In the genomic region with DNA sequence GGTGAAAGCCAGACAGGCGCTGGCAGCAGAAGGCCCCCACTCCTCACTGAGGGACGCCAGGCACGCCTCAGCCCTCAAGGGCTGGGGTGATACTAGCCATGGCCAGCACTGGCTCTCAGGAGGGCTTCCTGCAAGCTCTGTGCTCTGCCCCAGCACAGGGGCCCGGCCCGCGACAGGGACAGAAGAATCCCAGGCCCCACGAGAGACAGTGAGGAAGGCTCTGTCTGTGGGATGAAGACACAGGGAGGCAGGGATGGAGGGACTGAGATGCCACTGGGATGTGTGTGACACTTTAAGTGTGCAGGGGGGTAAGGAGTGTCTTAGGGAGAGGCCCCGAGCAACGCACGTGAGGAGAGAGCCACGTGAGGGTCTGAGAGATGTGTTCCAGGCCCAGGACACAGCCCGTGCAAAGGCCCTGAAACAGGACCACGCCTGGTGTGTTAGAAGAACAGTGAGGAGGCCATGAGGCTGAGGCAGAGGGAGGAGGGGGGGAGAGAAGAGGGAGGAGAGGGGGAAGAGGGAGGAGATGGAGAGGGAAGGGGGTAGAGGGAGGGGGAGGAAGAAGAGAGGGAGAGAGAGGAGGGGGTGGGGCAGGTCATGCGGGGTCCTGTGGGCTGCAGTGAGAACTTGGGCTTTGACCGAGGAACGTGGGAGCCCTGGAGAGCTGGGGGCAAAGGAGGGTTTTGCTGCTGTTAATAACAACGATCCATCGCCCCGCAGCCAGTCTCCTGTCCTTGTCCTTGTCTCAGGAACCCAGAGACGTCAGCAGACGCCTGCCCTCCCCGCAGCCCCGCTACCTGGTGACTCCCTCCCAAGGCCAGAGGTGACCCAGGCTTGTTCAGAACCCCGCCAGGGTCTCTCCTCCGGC, we compare ENCODE assay signal across 16 cellular contexts. TPM values are rescaled to one million over a fixed set of nuclear protein-coding genes. Genes with fewer than 3 reads are reported as not detected.
DNase-seq lines count a peak whose midpoint lies in the region; ATAC-seq and TF ChIP-seq lines count a peak whose summit lies in the region.
"Had no signal": no experiment of that assay in that cellular context is flagged by ENCODE, and none has a peak within 500 bp of the region (broad histone marks: within the 10 kb centered on the region; RNA-seq: fewer than 3 reads in every experiment).

No MANE protein-coding gene starts in this region.

- no peak overlapping the region for H3K4me3 Mint-ChIP-seq in activated CD4-positive, alpha-beta memory T cell treated with anti-CD3 and anti-CD28 coated beads for 36 hours
- H3K4me3 Mint-ChIP-seq in activated CD4-positive, alpha-beta memory T cell treated with anti-CD3 and anti-CD28 coated beads, Interleukin-2, amount 10 ng/mL, durations not matched to agents 7 days and 5 days, result no peak overlapping the region
- H3K4me3 Mint-ChIP-seq: activated naive CD4-positive, alpha-beta T cell treated with anti-CD3 and anti-CD28 coated beads, Interleukin-2, amount 50 U/mL, for 24 hours had no signal

- intact Hi-C loops in activated CD4-positive, alpha-beta memory T cell treated with anti-CD3 and anti-CD28 coated beads for 36 hours (cut with micrococcal nuclease), result no loop called here

- H3K4me1 Mint-ChIP-seq in activated CD4-positive, alpha-beta memory T cell treated with anti-CD3 and anti-CD28 coated beads for 36 hours (ENCODE audit: low read depth), result peaks cover 11% of the 10 kb centered on the region
- peaks cover 13% of the 10 kb centered on the region for H3K4me1 Mint-ChIP-seq in activated CD4-positive, alpha-beta memory T cell treated with anti-CD3 and anti-CD28 coated beads, Interleukin-2, amount 10 ng/mL, durations not matched to agents 7 days and 5 days
- H3K4me1 Mint-ChIP-seq: activated naive CD4-positive, alpha-beta T cell treated with anti-CD3 and anti-CD28 coated beads, Interleukin-2, amount 50 U/mL, for 24 hours had no signal

- DNase-seq in activated CD4-positive, alpha-beta memory T cell treated with anti-CD3 and anti-CD28 coated beads for 36 hours, result no peak
- DNase-seq in activated CD4-positive, alpha-beta memory T cell treated with anti-CD3 and anti-CD28 coated beads, Interleukin-2, amount 10 ng/mL, durations not matched to agents 7 days and 5 days, result no peak
- DNase-seq in neuronal stem cell (ENCODE audit: low spot score) (no peak), foreskin fibroblast (no peak)
- DNase-seq: activated CD4-positive, alpha-beta T cell treated with anti-CD3 and anti-CD28 coated beads for 48 hours; DMS79; kidney glomerular epithelial cell; NCI-H1092 treated with DMSO at 0.1 percent for 48 hours; NCI-H748 treated with DMSO at 0.1 percent for 48 hours; stimulated activated naive CD8-positive, alpha-beta T cell treated with anti-CD3 and anti-CD28 coated beads, Interleukin-15, Interleukin-2, amounts not matched to agents 100 U/mL and 50 U/mL, for 24 hours had no signal

- H3K4ac ChIP-seq in neuronal stem cell (ENCODE audit: low read length), result no peak overlapping the region

- no peak overlapping the region for H2BK5ac ChIP-seq in neuronal stem cell (ENCODE audit: low read length)

- H3K14ac ChIP-seq in neuronal stem cell (ENCODE audit: low read length), result no peak overlapping the region

- H3K4me3 ChIP-seq in neuronal stem cell (ENCODE audit: low read length in 2 of 2) (no peak overlapping the region), foreskin fibroblast (ENCODE audit: low read depth in 1 of 2, low read length in 2 of 2) (no peak overlapping the region)

- no peak for TF ChIP-seq CTCF in foreskin fibroblast (IDR thresholded peaks at IDR 0.05; ENCODE audit: low read depth, low read length)

- no peak overlapping the region for H3K27ac ChIP-seq in neuronal stem cell (replicated peaks; ENCODE audit: low read length)
- H3K27ac ChIP-seq: HL-60, neutrophil had no signal

- no peak overlapping the region for H3K4me2 ChIP-seq in neuronal stem cell (ENCODE audit: insufficient read depth, low read length, poor library complexity, severe bottlenecking)

- POLR2A ChIA-PET in activated CD4-positive, alpha-beta memory T cell treated with anti-CD3 and anti-CD28 coated beads for 36 hours (lab: Charles Lee), result interaction anchor here (1.0 kb wide), 1 partner anchor 19 kb away, joined by 3 read pairs; no protein-coding TSS in a partner anchor
- POLR2A ChIA-PET in activated CD4-positive, alpha-beta memory T cell treated with anti-CD3 and anti-CD28 coated beads, Interleukin-2, amount 10 ng/mL, durations not matched to agents 7 days and 5 days (lab: Charles Lee), result interaction anchor here (2.2 to 2.8 kb wide), 2 partner anchors 11 to 16 kb away, joined by 7 to 10 read pairs; no protein-coding TSS in a partner anchor

- no peaks in the 10 kb centered on the region for H3K27me3 Mint-ChIP-seq in activated CD4-positive, alpha-beta memory T cell treated with anti-CD3 and anti-CD28 coated beads for 36 hours
- H3K27me3 Mint-ChIP-seq in activated CD4-positive, alpha-beta memory T cell treated with anti-CD3 and anti-CD28 coated beads, Interleukin-2, amount 10 ng/mL, durations not matched to agents 7 days and 5 days, result no peaks in the 10 kb centered on the region
- H3K27me3 Mint-ChIP-seq: activated naive CD4-positive, alpha-beta T cell treated with anti-CD3 and anti-CD28 coated beads, Interleukin-2, amount 50 U/mL, for 24 hours had no signal

- H3K23ac ChIP-seq in neuronal stem cell (ENCODE audit: low read depth, low read length, poor library complexity), result no peak overlapping the region

- peak overlapping the region; percentile 57 for H3K27ac Mint-ChIP-seq in activated CD4-positive, alpha-beta memory T cell treated with anti-CD3 and anti-CD28 coated beads for 36 hours
- no peak overlapping the region for H3K27ac Mint-ChIP-seq in activated CD4-positive, alpha-beta memory T cell treated with anti-CD3 and anti-CD28 coated beads, Interleukin-2, amount 10 ng/mL, durations not matched to agents 7 days and 5 days

- H3K4me1 ChIP-seq in neuronal stem cell (ENCODE audit: control insufficient read depth in 2 of 2, insufficient read depth in 1 of 2, low read depth in 1 of 2, low read length in 2 of 2), result no peaks in the 10 kb centered on the region

- peaks cover 34% of the 10 kb centered on the region for H3K79me1 ChIP-seq in neuronal stem cell (ENCODE audit: low read depth, low read length)

- H3K36me3 Mint-ChIP-seq in activated CD4-positive, alpha-beta memory T cell treated with anti-CD3 and anti-CD28 coated beads for 36 hours, result peaks cover 49% of the 10 kb centered on the region
- peaks cover 53% of the 10 kb centered on the region for H3K36me3 Mint-ChIP-seq in activated CD4-positive, alpha-beta memory T cell treated with anti-CD3 and anti-CD28 coated beads, Interleukin-2, amount 10 ng/mL, durations not matched to agents 7 days and 5 days (ENCODE audit: low read depth)

- no peaks in the 10 kb centered on the region for H3K27me3 ChIP-seq in neuronal stem cell (ENCODE audit: control insufficient read depth in 3 of 3, insufficient read depth in 3 of 3, low read depth in 1 of 3, low read length in 3 of 3)
- H3K27me3 ChIP-seq: neutrophil had no signal

- H2BK120ac ChIP-seq in neuronal stem cell (ENCODE audit: low read depth, low read length), result no peak overlapping the region

- CTCF ChIA-PET in activated CD4-positive, alpha-beta memory T cell treated with anti-CD3 and anti-CD28 coated beads for 36 hours (lab: Charles Lee), result no interaction called here
- CTCF ChIA-PET in activated CD4-positive, alpha-beta memory T cell treated with anti-CD3 and anti-CD28 coated beads, Interleukin-2, amount 10 ng/mL, durations not matched to agents 7 days and 5 days (lab: Charles Lee), result no interaction called here

- ATAC-seq in SK-N-SH treated with all-trans-retinoic acid at 6 μM for 48 hours (no peak), GM18909 (IDR thresholded peaks at IDR 0.05; ENCODE audit: poor library complexity, unreplicated experiment) (no peak)
- ATAC-seq: stimulated activated naive CD8-positive, alpha-beta T cell treated with anti-CD3 and anti-CD28 coated beads, Interleukin-15, Interleukin-2, amounts not matched to agents 100 U/mL and 50 U/mL, for 24 hours had no signal

- H2BK12ac ChIP-seq in neuronal stem cell (ENCODE audit: low read length), result no peak overlapping the region

- WGBS in neuronal stem cell (ENCODE audit: extremely low coverage in 2 of 2, insufficient read length in 2 of 2, insufficient replicate concordance in 1 of 2), 2 donors, result no CpG with 5 or more reads among the region's 25 CpGs

- no peak overlapping the region for H3K9ac ChIP-seq in neuronal stem cell (ENCODE audit: low read depth, low read length, poor library complexity)

- peaks cover 0 to 10% of the 10 kb centered on the region in 2 donors for H3K9me3 ChIP-seq in neuronal stem cell (replicated peaks in 1 of 2; ENCODE audit: control insufficient read depth in 2 of 2, insufficient read depth in 1 of 2, low read depth in 1 of 2, low read length in 2 of 2)
- H3K9me3 ChIP-seq: neutrophil had no signal

- H2BK15ac ChIP-seq in neuronal stem cell (ENCODE audit: low read length), result no peak overlapping the region

- no peak overlapping the region for H4K8ac ChIP-seq in neuronal stem cell (ENCODE audit: low read depth, low read length)

- no peak overlapping the region for H3K18ac ChIP-seq in neuronal stem cell (ENCODE audit: low read length)

- H2AK5ac ChIP-seq in neuronal stem cell (ENCODE audit: low read depth, low read length), result peak overlapping the region; percentile 63

- H3K9me3 Mint-ChIP-seq in activated CD4-positive, alpha-beta memory T cell treated with anti-CD3 and anti-CD28 coated beads for 36 hours, result no peaks in the 10 kb centered on the region
- no peaks in the 10 kb centered on the region for H3K9me3 Mint-ChIP-seq in activated CD4-positive, alpha-beta memory T cell treated with anti-CD3 and anti-CD28 coated beads, Interleukin-2, amount 10 ng/mL, durations not matched to agents 7 days and 5 days
- H3K9me3 Mint-ChIP-seq: activated naive CD4-positive, alpha-beta T cell treated with anti-CD3 and anti-CD28 coated beads, Interleukin-2, amount 50 U/mL, for 24 hours had no signal

- no peak overlapping the region for H4K91ac ChIP-seq in neuronal stem cell (ENCODE audit: low read depth, low read length, poor library complexity)

- peaks cover 63 to 89% of the 10 kb centered on the region in 2 donors for H3K36me3 ChIP-seq in neuronal stem cell (replicated peaks in 1 of 2; ENCODE audit: control insufficient read depth in 2 of 2, insufficient read depth in 2 of 2, low read length in 2 of 2)

- H2AFZ ChIP-seq in neuronal stem cell (ENCODE audit: low read length), result no peak overlapping the region

RNA-seq across cellular contexts. Expression of a gene that starts 7.2 kb away (rescaled TPM):
- total RNA-seq in activated CD4-positive, alpha-beta memory T cell treated with anti-CD3 and anti-CD28 coated beads for 36 hours, result 1,000 to 10,000 TPM; 1,487 to 1,524 TPM
- total RNA-seq in activated CD4-positive, alpha-beta memory T cell treated with anti-CD3 and anti-CD28 coated beads, Interleukin-2, amount 10 ng/mL, durations not matched to agents 7 days and 5 days, result 1,000 to 10,000 TPM; 1,036 to 1,058 TPM
- 2,051 TPM for polyA plus RNA-seq in neuronal stem cell (2013, experiment 1 of 2)
- polyA plus RNA-seq in neuronal stem cell (2013, experiment 2 of 2), result 2,023 TPM

RNA-seq across cellular contexts. Expression of a gene that starts 16.4 kb away (rescaled TPM):
- 1 to 10 TPM; 3.8 to 4.1 TPM for total RNA-seq in activated CD4-positive, alpha-beta memory T cell treated with anti-CD3 and anti-CD28 coated beads for 36 hours
- total RNA-seq in activated CD4-positive, alpha-beta memory T cell treated with anti-CD3 and anti-CD28 coated beads, Interleukin-2, amount 10 ng/mL, durations not matched to agents 7 days and 5 days, result 1 to 10 TPM; 2.5 to 3.2 TPM
- polyA plus RNA-seq in neuronal stem cell (2013, experiment 1 of 2), result 35.3 TPM
- 35.0 TPM for polyA plus RNA-seq in neuronal stem cell (2013, experiment 2 of 2)

RNA-seq across cellular contexts. Expression of a gene that starts 16.9 kb away (rescaled TPM):
- 10 to 100 TPM; 50.9 to 55.3 TPM for total RNA-seq in activated CD4-positive, alpha-beta memory T cell treated with anti-CD3 and anti-CD28 coated beads for 36 hours
- total RNA-seq in activated CD4-positive, alpha-beta memory T cell treated with anti-CD3 and anti-CD28 coated beads, Interleukin-2, amount 10 ng/mL, durations not matched to agents 7 days and 5 days, result 10 to 100 TPM; 38.7 to 39.5 TPM
- polyA plus RNA-seq in neuronal stem cell (2013, experiment 1 of 2), result 15.2 TPM
- 18.0 TPM for polyA plus RNA-seq in neuronal stem cell (2013, experiment 2 of 2)

RNA-seq across cellular contexts. Expression of a gene that starts 22.7 kb away (rescaled TPM):
- total RNA-seq in activated CD4-positive, alpha-beta memory T cell treated with anti-CD3 and anti-CD28 coated beads for 36 hours, result 100 to 1,000 TPM; 178 to 181 TPM
- total RNA-seq in activated CD4-positive, alpha-beta memory T cell treated with anti-CD3 and anti-CD28 coated beads, Interleukin-2, amount 10 ng/mL, durations not matched to agents 7 days and 5 days, result 100 to 1,000 TPM in 1 of 2 experiments, 10 to 100 TPM in 1; 98.7 to 106 TPM
- polyA plus RNA-seq in neuronal stem cell (2013, experiment 1 of 2), result 27.6 TPM
- 26.7 TPM for polyA plus RNA-seq in neuronal stem cell (2013, experiment 2 of 2)

RNA-seq across cellular contexts. Expression of a gene that starts 23.2 kb away (rescaled TPM):
- total RNA-seq in activated CD4-positive, alpha-beta memory T cell treated with anti-CD3 and anti-CD28 coated beads for 36 hours, result not detected
- not detected for total RNA-seq in activated CD4-positive, alpha-beta memory T cell treated with anti-CD3 and anti-CD28 coated beads, Interleukin-2, amount 10 ng/mL, durations not matched to agents 7 days and 5 days
- polyA plus RNA-seq in neuronal stem cell (2013, experiment 1 of 2), result 0.03 TPM
- polyA plus RNA-seq in neuronal stem cell (2013, experiment 2 of 2), result not detected
- total RNA-seq: fibroblast of villous mesenchyme had no signal
